Comparison of ENCODE assay signal across 13 cellular contexts in the genomic region with DNA sequence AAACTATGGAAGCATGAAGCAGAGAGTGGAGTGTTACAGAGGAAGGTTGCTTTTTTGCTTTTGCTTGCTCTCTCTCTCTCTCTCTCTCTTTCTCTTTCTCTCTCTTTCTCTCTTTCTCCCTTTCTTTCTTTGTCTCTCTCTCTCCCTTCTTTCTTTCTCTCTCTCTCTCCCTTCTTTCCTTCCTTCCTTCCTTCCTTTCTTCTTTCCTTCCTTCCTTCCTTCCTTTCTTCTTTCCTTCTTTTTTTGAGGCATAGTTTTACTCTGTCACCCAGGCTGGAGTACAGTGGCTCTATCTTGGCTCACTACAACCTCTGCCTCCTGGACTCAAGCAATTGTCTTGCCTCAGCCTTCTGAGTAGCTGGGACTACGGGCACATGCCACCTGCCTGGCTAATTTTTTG. TPM values are rescaled to one million over a fixed set of nuclear protein-coding genes. Genes with fewer than 3 reads are reported as not detected.
A peak's percentile ranks its signal among the peaks of the same experiment; 100 is the strongest.
DNase-seq lines count a peak whose midpoint lies in the region; ATAC-seq, FAIRE-seq and TF ChIP-seq lines count a peak whose summit lies in the region.
"Had no signal": no experiment of that assay in that cellular context is flagged by ENCODE, and none has a peak within 500 bp of the region (broad histone marks: within the 10 kb centered on the region; RNA-seq: fewer than 3 reads in every experiment).

No MANE protein-coding gene starts in this region.

- H3K9ac ChIP-seq in liver (ENCODE audit: low read depth in 1 of 2, low read length in 2 of 2) (peak overlapping the region in 1 of 2 donors; percentile 19), HepG2 (ENCODE audit: insufficient read depth, low read depth, low read length) (no peak overlapping the region), endodermal cell (ENCODE audit: extremely low read depth, low read length, poor library complexity, severe bottlenecking) (no peak overlapping the region)

- no TSS peak for BruUV-seq in HepG2 (replicated peaks; lab: Mats Ljungman, UMichigan)

- H3K27me3 ChIP-seq in liver (ENCODE audit: control insufficient read depth in 4 of 4, insufficient read depth in 4 of 4, low read length in 3 of 4) (no peaks in the 10 kb centered on the region), HepG2 (ENCODE audit: control insufficient read depth in 1 of 2, insufficient read depth in 2 of 2, low read length in 2 of 2) (no peaks in the 10 kb centered on the region), hepatocyte (no peaks in the 10 kb centered on the region), endodermal cell (ENCODE audit: control insufficient read depth, insufficient read depth, low read length, poor library complexity, severe bottlenecking) (no peaks in the 10 kb centered on the region)

- TF ChIP-seq POLR2A in HepG2 (IDR thresholded peaks at IDR 0.05; ENCODE audit: insufficient read depth in 1 of 2, low read depth in 2 of 2, low read length in 2 of 2), result no peak

- H4K20me1 ChIP-seq in HepG2 (ENCODE audit: insufficient read depth, low read length) (no peaks in the 10 kb centered on the region), hepatocyte (ENCODE audit: insufficient read depth, poor library complexity, severe bottlenecking) (no peaks in the 10 kb centered on the region)

- H3K9me3 ChIP-seq in liver (ENCODE audit: control insufficient read depth in 4 of 4, low read length in 3 of 4) (no peaks in the 10 kb centered on the region), HepG2 (ENCODE audit: low read length) (no peaks in the 10 kb centered on the region), hepatocyte (ENCODE audit: low read depth) (no peaks in the 10 kb centered on the region), endodermal cell (ENCODE audit: control insufficient read depth, low read length) (no peaks in the 10 kb centered on the region)

- peaks cover 80% of the 10 kb centered on the region for H3K4me1 Mint-ChIP-seq in activated CD8-positive, alpha-beta T cell treated with anti-CD3 and anti-CD28 coated beads for 36 hours (ENCODE audit: low read depth)
- H3K4me1 Mint-ChIP-seq in memory B cell (peaks cover 69% of the 10 kb centered on the region), endodermal cell (peaks cover 5% of the 10 kb centered on the region), glutamatergic neuron (ENCODE audit: low read depth, unreplicated experiment) (no peaks in the 10 kb centered on the region)

- H3K4me3 ChIP-seq in liver (ENCODE audit: low read depth in 1 of 3, low read length in 3 of 3) (no peak overlapping the region), HepG2 (replicated peaks in 1 of 3; ENCODE audit: insufficient read depth in 1 of 3, low read depth in 2 of 3, low read length in 3 of 3) (no peak overlapping the region), hepatocyte (no peak overlapping the region), endodermal cell (ENCODE audit: low read length) (no peak overlapping the region)

- no peak for ATAC-seq in HepG2
- ATAC-seq in activated CD8-positive, alpha-beta T cell treated with anti-CD3 and anti-CD28 coated beads for 36 hours, result no peak
- no peak for ATAC-seq in memory B cell (ENCODE audit: low read depth)
- ATAC-seq: left ventricle myocardium superior had no signal

- no peak overlapping the region for H3K4me2 ChIP-seq in HepG2 (ENCODE audit: low read depth, low read length)
- no peak overlapping the region for H3K4me2 ChIP-seq in hepatocyte

- H3K27ac ChIP-seq in liver (ENCODE audit: low read depth in 1 of 2, low read length in 2 of 2) (peak overlapping the region; percentile 38 to 71), HepG2 (ENCODE audit: extremely low read length, insufficient read depth, low read length) (no peak overlapping the region), hepatocyte (no peak overlapping the region), endodermal cell (ENCODE audit: low read depth, low read length) (no peak overlapping the region)

- peaks cover 0 to 8% (median 3%) of the 10 kb centered on the region in 4 donors for H3K4me1 ChIP-seq in liver (ENCODE audit: control insufficient read depth in 4 of 4, insufficient read depth in 4 of 4, low read length in 3 of 4)
- H3K4me1 ChIP-seq in HepG2 (ENCODE audit: insufficient read depth, low read length), result peaks cover 19% of the 10 kb centered on the region; the same call in 1 of the 2 replicates
- peaks cover 21% of the 10 kb centered on the region for H3K4me1 ChIP-seq in hepatocyte (ENCODE audit: insufficient read depth)
- H3K4me1 ChIP-seq in endodermal cell (ENCODE audit: control insufficient read depth, insufficient read depth, low read length), result no peaks in the 10 kb centered on the region

- intact Hi-C loops in HepG2 (cut with micrococcal nuclease; ENCODE audit: unreplicated experiment), result no loop called here
- intact Hi-C loops in activated CD8-positive, alpha-beta T cell treated with anti-CD3 and anti-CD28 coated beads for 36 hours (cut with micrococcal nuclease), result loop anchor here (5.0 to 10.0 kb wide), 2 partner anchors 39 to 559 kb away; no protein-coding TSS in a partner anchor

- TF ChIP-seq CTCF in liver (IDR thresholded peaks at IDR 0.05; ENCODE audit: low read depth, low read length, missing input control), result no peak
- no peak for TF ChIP-seq CTCF in HepG2 (CRISPR knock-in tag; IDR thresholded peaks at IDR 0.05)
- no peak for TF ChIP-seq CTCF in activated CD8-positive, alpha-beta T cell treated with anti-CD3 and anti-CD28 coated beads for 36 hours (IDR thresholded peaks at IDR 0.05)
- TF ChIP-seq CTCF in hepatocyte (IDR thresholded peaks at IDR 0.05; ENCODE audit: poor library complexity), result no peak
- TF ChIP-seq CTCF in endodermal cell (conservative IDR thresholded peaks at IDR 0.05), result no peak
- TF ChIP-seq CTCF in glutamatergic neuron (IDR thresholded peaks at IDR 0.05; ENCODE audit: partially characterized antibody, unreplicated experiment), result no peak

- TF ChIP-seq RAD21 in liver (IDR thresholded peaks at IDR 0.05) (no peak), HepG2 (CRISPR knock-in tag; IDR thresholded peaks at IDR 0.05) (no peak)

- no peaks in the 10 kb centered on the region for H3K27me3 Mint-ChIP-seq in activated CD8-positive, alpha-beta T cell treated with anti-CD3 and anti-CD28 coated beads for 36 hours
- H3K27me3 Mint-ChIP-seq in memory B cell, result no peaks in the 10 kb centered on the region
- H3K27me3 Mint-ChIP-seq in endodermal cell (ENCODE audit: insufficient read depth), result no peaks in the 10 kb centered on the region
- no peaks in the 10 kb centered on the region for H3K27me3 Mint-ChIP-seq in glutamatergic neuron (ENCODE audit: unreplicated experiment)

- CTCF ChIA-PET in HepG2 (lab: Yijun Ruan, JAX; ENCODE audit: low intra/inter-chr PET ratio, low total read pairs), result no interaction called here
- CTCF ChIA-PET in activated CD8-positive, alpha-beta T cell treated with anti-CD3 and anti-CD28 coated beads for 36 hours (lab: Charles Lee), result interaction anchor here (1.0 kb wide), 1 partner anchor 106 kb away, joined by 3 read pairs; no protein-coding TSS in a partner anchor

- H2AFZ ChIP-seq in HepG2 (ENCODE audit: low read length), result no peak overlapping the region
- H2AFZ ChIP-seq in hepatocyte, result no peak overlapping the region

- no peak for TF ChIP-seq EP300 in HepG2 (IDR thresholded peaks at IDR 0.05; ENCODE audit: low read depth in 2 of 2, low read length in 2 of 2)
- TF ChIP-seq EP300 in HepG2 (CRISPR knock-in tag; IDR thresholded peaks at IDR 0.05; ENCODE audit: borderline replicate concordance), result no peak

- H3K79me2 ChIP-seq in HepG2 (ENCODE audit: insufficient read depth, low read length) (no peaks in the 10 kb centered on the region), hepatocyte (no peaks in the 10 kb centered on the region)

- POLR2A ChIA-PET in HepG2 (lab: Yijun Ruan, JAX), result no interaction called here
- POLR2A ChIA-PET in activated CD8-positive, alpha-beta T cell treated with anti-CD3 and anti-CD28 coated beads for 36 hours (lab: Charles Lee), result interaction anchor here (0.6 to 1.2 kb wide), 5 partner anchors 8 to 183 kb away, joined by 3 to 8 read pairs (median 3); a partner anchor contains a TSS

- DNase-seq in HepG2 (ENCODE audit: low spot score) (no peak), memory B cell (ENCODE audit: low spot score in 2 of 2) (no peak), hepatocyte (ENCODE audit: low spot score) (no peak), endodermal cell (no peak), glutamatergic neuron (no peak), AG08396 (ENCODE audit: low spot score) (no peak)
- no peak for DNase-seq in activated CD8-positive, alpha-beta T cell treated with anti-CD3 and anti-CD28 coated beads for 36 hours
- DNase-seq: C1 segment of cervical spinal cord, left ventricle myocardium superior had no signal

- H3K36me3 ChIP-seq in liver (ENCODE audit: control insufficient read depth in 4 of 4, insufficient read depth in 3 of 4, low read depth in 1 of 4, low read length in 3 of 4) (no peaks in the 10 kb centered on the region), HepG2 (replicated peaks in 1 of 2; ENCODE audit: control insufficient read depth in 1 of 2, insufficient read depth in 2 of 2, low read length in 2 of 2) (no peaks in the 10 kb centered on the region), hepatocyte (replicated peaks; ENCODE audit: insufficient read depth, low read depth) (no peaks in the 10 kb centered on the region), endodermal cell (ENCODE audit: control insufficient read depth, insufficient read depth, low read length) (no peaks in the 10 kb centered on the region)

- no peaks in the 10 kb centered on the region for H3K9me2 ChIP-seq in hepatocyte (replicated peaks; ENCODE audit: insufficient read depth)

- no peaks in the 10 kb centered on the region for H3K9me3 Mint-ChIP-seq in activated CD8-positive, alpha-beta T cell treated with anti-CD3 and anti-CD28 coated beads for 36 hours
- H3K9me3 Mint-ChIP-seq in memory B cell (no peaks in the 10 kb centered on the region), endodermal cell (no peaks in the 10 kb centered on the region), glutamatergic neuron (ENCODE audit: unreplicated experiment) (no peaks in the 10 kb centered on the region)

- peaks cover 82% of the 10 kb centered on the region for H3K36me3 Mint-ChIP-seq in activated CD8-positive, alpha-beta T cell treated with anti-CD3 and anti-CD28 coated beads for 36 hours (ENCODE audit: low read depth)
- H3K36me3 Mint-ChIP-seq in memory B cell (peaks cover 41% of the 10 kb centered on the region), endodermal cell (ENCODE audit: low read depth) (no peaks in the 10 kb centered on the region), glutamatergic neuron (ENCODE audit: unreplicated experiment) (no peaks in the 10 kb centered on the region)

- WGBS in liver, result 85% methylated on average over 1 of the region's 1 CpG
- 7% methylated on average over 1 of the region's 1 CpG for WGBS in HepG2 (ENCODE audit: low lambda C conversion rate)
- WGBS in hepatocyte (ENCODE audit: low lambda C conversion rate, missing lambda C conversion rate), result 94% methylated on average over 1 of the region's 1 CpG
- 79 to 83% methylated on average over 1 of the region's 1 CpG for WGBS in endodermal cell (ENCODE audit: insufficient coverage in 1 of 2, insufficient read length in 1 of 2), 2 experiments

- peak overlapping the region; percentile 68 for H3K4me3 Mint-ChIP-seq in activated CD8-positive, alpha-beta T cell treated with anti-CD3 and anti-CD28 coated beads for 36 hours
- H3K4me3 Mint-ChIP-seq in memory B cell, result peak overlapping the region; percentile 81
- no peak overlapping the region for H3K4me3 Mint-ChIP-seq in endodermal cell
- H3K4me3 Mint-ChIP-seq in glutamatergic neuron (ENCODE audit: unreplicated experiment), result no peak overlapping the region

- peak overlapping the region; percentile 97 for H3K27ac Mint-ChIP-seq in activated CD8-positive, alpha-beta T cell treated with anti-CD3 and anti-CD28 coated beads for 36 hours
- H3K27ac Mint-ChIP-seq in memory B cell (peak overlapping the region; percentile 99), endodermal cell (no peak overlapping the region), glutamatergic neuron (ENCODE audit: unreplicated experiment) (no peak overlapping the region)

- in situ Hi-C loops in HepG2 (cut with HindIII; ENCODE audit: extremely low pct_ligation_motif_present, low pct_unique_long_range_greater_than_20kb), result no loop called here

- FAIRE-seq in HepG2 (lab: Jason Lieb, UNC), result no peak
- FAIRE-seq: H54 had no signal

RNA-seq across cellular contexts. Expression of gene ARHGDIB, which starts 7.6 kb away (rescaled TPM):
- total RNA-seq in liver (10 to 100 TPM; 37.6 to 66.9 TPM), HepG2 (2016; rRNA removed; fragmentation: Illumina TruSeq; extraction: Trizol) (0.11 and 0.28 TPM in 2 replicates), hepatocyte (13.3 and 20.4 TPM in 2 replicates), endodermal cell (under 1 TPM; 0.66 to 0.95 TPM), glutamatergic neuron (ENCODE audit: unreplicated experiment) (not detected)
- polyA plus RNA-seq in liver (10 to 100 TPM; 36.3 to 57.4 TPM), HepG2 (2011; rRNA removed) (0.87 and 0.88 TPM in 2 replicates), hepatocyte (14.2 and 24.5 TPM in 2 replicates)
- total RNA-seq in HepG2 (2016; cell fraction: cytosol; rRNA removed; fragmentation: Illumina TruSeq; extraction: Trizol; ENCODE audit: low read depth), result not detected in 2 replicates
- 0.30 and 0.48 TPM in 2 replicates for total RNA-seq in HepG2 (2016; cell fraction: insoluble cytoplasmic fraction; rRNA removed; fragmentation: Illumina TruSeq; extraction: Trizol)
- 0.17 TPM in 1 of 2 replicates, not detected in the other for total RNA-seq in HepG2 (2016; cell fraction: membrane; rRNA removed; fragmentation: Illumina TruSeq; extraction: Trizol)
- total RNA-seq in HepG2 (2016; cell fraction: nucleus; rRNA removed; fragmentation: Illumina TruSeq; extraction: Trizol), result not detected in 2 replicates
- 0.55 and 1.0 TPM in 2 replicates for polyA plus RNA-seq in HepG2 (2011; cell fraction: cytosol; rRNA removed)
- 0.52 and 0.53 TPM in 2 replicates for polyA plus RNA-seq in HepG2 (2011; cell fraction: nucleus; rRNA removed)
- polyA plus RNA-seq in HepG2 (2012), result 0.36 TPM in 1 of 2 replicates, not detected in the other
- not detected in 2 replicates for polyA plus RNA-seq in HepG2 (2016; cell fraction: cytosol; fragmentation: Illumina TruSeq; extraction: Trizol; ENCODE audit: low read depth)
- polyA plus RNA-seq in HepG2 (2016; cell fraction: insoluble cytoplasmic fraction; fragmentation: Illumina TruSeq; extraction: Trizol; ENCODE audit: low read depth), result 0.28 and 0.43 TPM in 2 replicates
- 0.27 and 0.32 TPM in 2 replicates for polyA plus RNA-seq in HepG2 (2016; cell fraction: membrane; fragmentation: Illumina TruSeq; extraction: Trizol; ENCODE audit: low read depth)
- polyA plus RNA-seq in HepG2 (2016; cell fraction: nucleus; fragmentation: Illumina TruSeq; extraction: Trizol; ENCODE audit: insufficient read depth, low read depth), result 0.47 TPM in 1 of 2 replicates, not detected in the other
- 4.0 and 4.8 TPM in 2 replicates for polyA minus RNA-seq in HepG2 (2011; rRNA and poly(A)+ RNA removed; ENCODE audit: low replicate concordance)
- not detected in 2 replicates for polyA minus RNA-seq in HepG2 (2011; cell fraction: cytosol; rRNA and poly(A)+ RNA removed)
- 0.62 TPM in 1 of 2 replicates, not detected in the other for polyA minus RNA-seq in HepG2 (2011; cell fraction: nucleus; rRNA and poly(A)+ RNA removed)
- total RNA-seq in activated CD8-positive, alpha-beta T cell treated with anti-CD3 and anti-CD28 coated beads for 36 hours, result 100 to 1,000 TPM; 765 to 771 TPM
- polyA plus RNA-seq in endodermal cell (2013, experiment 1 of 2), result 3.0 TPM
- polyA plus RNA-seq in endodermal cell (2013, experiment 2 of 2), result 2.3 TPM

RNA-seq across cellular contexts. Expression of gene ERP27, which starts 15.4 kb away (rescaled TPM):
- total RNA-seq in liver (1 to 10 TPM in 1 of 2 donors, under 1 TPM in 1; 0.59 to 5.8 TPM), HepG2 (2016; rRNA removed; fragmentation: Illumina TruSeq; extraction: Trizol) (5.1 and 6.6 TPM in 2 replicates), hepatocyte (48.0 and 49.7 TPM in 2 replicates), endodermal cell (under 1 TPM; 0.15 to 0.22 TPM), glutamatergic neuron (ENCODE audit: unreplicated experiment) (not detected)
- polyA plus RNA-seq in liver (under 1 TPM; 0.14 to 0.43 TPM), HepG2 (2011; rRNA removed) (1.6 and 1.8 TPM in 2 replicates), hepatocyte (53.7 and 60.0 TPM in 2 replicates)
- total RNA-seq in HepG2 (2016; cell fraction: cytosol; rRNA removed; fragmentation: Illumina TruSeq; extraction: Trizol; ENCODE audit: low read depth), result 1.5 and 2.2 TPM in 2 replicates
- total RNA-seq in HepG2 (2016; cell fraction: insoluble cytoplasmic fraction; rRNA removed; fragmentation: Illumina TruSeq; extraction: Trizol), result 4.6 and 8.4 TPM in 2 replicates
- total RNA-seq in HepG2 (2016; cell fraction: membrane; rRNA removed; fragmentation: Illumina TruSeq; extraction: Trizol), result 3.1 and 3.6 TPM in 2 replicates
- 7.5 and 8.3 TPM in 2 replicates for total RNA-seq in HepG2 (2016; cell fraction: nucleus; rRNA removed; fragmentation: Illumina TruSeq; extraction: Trizol)
- 1.2 and 1.8 TPM in 2 replicates for polyA plus RNA-seq in HepG2 (2011; cell fraction: cytosol; rRNA removed)
- polyA plus RNA-seq in HepG2 (2011; cell fraction: nucleus; rRNA removed), result 0.34 and 0.36 TPM in 2 replicates
- 0.33 and 0.59 TPM in 2 replicates for polyA plus RNA-seq in HepG2 (2012)
- 2.1 and 3.6 TPM in 2 replicates for polyA plus RNA-seq in HepG2 (2016; cell fraction: cytosol; fragmentation: Illumina TruSeq; extraction: Trizol; ENCODE audit: low read depth)
- 5.1 and 6.0 TPM in 2 replicates for polyA plus RNA-seq in HepG2 (2016; cell fraction: insoluble cytoplasmic fraction; fragmentation: Illumina TruSeq; extraction: Trizol; ENCODE audit: low read depth)
- 2.4 and 3.7 TPM in 2 replicates for polyA plus RNA-seq in HepG2 (2016; cell fraction: membrane; fragmentation: Illumina TruSeq; extraction: Trizol; ENCODE audit: low read depth)
- polyA plus RNA-seq in HepG2 (2016; cell fraction: nucleus; fragmentation: Illumina TruSeq; extraction: Trizol; ENCODE audit: insufficient read depth, low read depth), result 11.6 and 13.9 TPM in 2 replicates
- polyA minus RNA-seq in HepG2 (2011; rRNA and poly(A)+ RNA removed; ENCODE audit: low replicate concordance), result 0.92 TPM in 1 of 2 replicates, not detected in the other
- polyA minus RNA-seq in HepG2 (2011; cell fraction: cytosol; rRNA and poly(A)+ RNA removed), result 0.35 and 0.59 TPM in 2 replicates
- polyA minus RNA-seq in HepG2 (2011; cell fraction: nucleus; rRNA and poly(A)+ RNA removed), result 0.52 and 0.87 TPM in 2 replicates
- total RNA-seq in activated CD8-positive, alpha-beta T cell treated with anti-CD3 and anti-CD28 coated beads for 36 hours, result 1 to 10 TPM; 2.3 to 3.4 TPM
- 0.11 TPM for polyA plus RNA-seq in endodermal cell (2013, experiment 1 of 2)
- not detected for polyA plus RNA-seq in endodermal cell (2013, experiment 2 of 2)

RNA-seq across cellular contexts. Expression of gene PDE6H, which starts 19.1 kb away (rescaled TPM):
- total RNA-seq in liver (not detected), HepG2 (2016; rRNA removed; fragmentation: Illumina TruSeq; extraction: Trizol) (not detected in 2 replicates), hepatocyte (not detected in 2 replicates), endodermal cell (not detected), glutamatergic neuron (ENCODE audit: unreplicated experiment) (not detected)
- polyA plus RNA-seq in liver (not detected), HepG2 (2011; rRNA removed) (not detected in 2 replicates), hepatocyte (not detected in 2 replicates)
- not detected in 2 replicates for total RNA-seq in HepG2 (2016; cell fraction: cytosol; rRNA removed; fragmentation: Illumina TruSeq; extraction: Trizol; ENCODE audit: low read depth)
- not detected in 2 replicates for total RNA-seq in HepG2 (2016; cell fraction: insoluble cytoplasmic fraction; rRNA removed; fragmentation: Illumina TruSeq; extraction: Trizol)
- not detected in 2 replicates for total RNA-seq in HepG2 (2016; cell fraction: membrane; rRNA removed; fragmentation: Illumina TruSeq; extraction: Trizol)
- total RNA-seq in HepG2 (2016; cell fraction: nucleus; rRNA removed; fragmentation: Illumina TruSeq; extraction: Trizol), result not detected in 2 replicates
- not detected in 2 replicates for polyA plus RNA-seq in HepG2 (2011; cell fraction: cytosol; rRNA removed)
- not detected in 2 replicates for polyA plus RNA-seq in HepG2 (2011; cell fraction: nucleus; rRNA removed)
- not detected in 2 replicates for polyA plus RNA-seq in HepG2 (2012)
- not detected in 2 replicates for polyA plus RNA-seq in HepG2 (2016; cell fraction: cytosol; fragmentation: Illumina TruSeq; extraction: Trizol; ENCODE audit: low read depth)
- polyA plus RNA-seq in HepG2 (2016; cell fraction: insoluble cytoplasmic fraction; fragmentation: Illumina TruSeq; extraction: Trizol; ENCODE audit: low read depth), result not detected in 2 replicates
- not detected in 2 replicates for polyA plus RNA-seq in HepG2 (2016; cell fraction: membrane; fragmentation: Illumina TruSeq; extraction: Trizol; ENCODE audit: low read depth)
- polyA plus RNA-seq in HepG2 (2016; cell fraction: nucleus; fragmentation: Illumina TruSeq; extraction: Trizol; ENCODE audit: insufficient read depth, low read depth), result not detected in 2 replicates
- polyA minus RNA-seq in HepG2 (2011; rRNA and poly(A)+ RNA removed; ENCODE audit: low replicate concordance), result not detected in 2 replicates
- polyA minus RNA-seq in HepG2 (2011; cell fraction: cytosol; rRNA and poly(A)+ RNA removed), result not detected in 2 replicates
- not detected in 2 replicates for polyA minus RNA-seq in HepG2 (2011; cell fraction: nucleus; rRNA and poly(A)+ RNA removed)
- not detected for total RNA-seq in activated CD8-positive, alpha-beta T cell treated with anti-CD3 and anti-CD28 coated beads for 36 hours
- not detected for polyA plus RNA-seq in endodermal cell (2013, experiment 1 of 2)
- polyA plus RNA-seq in endodermal cell (2013, experiment 2 of 2), result not detected
- total RNA-seq: dermis microvascular lymphatic vessel endothelial cell, left ventricle myocardium superior, urinary bladder had no signal
- polyA plus RNA-seq: urinary bladder had no signal

Comparison
In these comparisons a context has a peak if more than half of its experiments do, and no peak if none do; other contexts are left out.
1. H3K27ac ChIP-seq: peak in liver (2 of 2); none in HepG2 (single experiment), hepatocyte (single experiment) and endodermal cell (single experiment).
2. H3K27ac Mint-ChIP-seq: peak in activated CD8-positive, alpha-beta T cell treated with anti-CD3 and anti-CD28 coated beads for 36 hours (single experiment) and memory B cell (single experiment); none in endodermal cell (single experiment) and glutamatergic neuron (single experiment).
3. H3K4me3 Mint-ChIP-seq: peak in activated CD8-positive, alpha-beta T cell treated with anti-CD3 and anti-CD28 coated beads for 36 hours (single experiment) and memory B cell (single experiment); none in endodermal cell (single experiment) and glutamatergic neuron (single experiment).
4. RNA of gene ARHGDIB, which starts 7.6 kb away (total RNA-seq): 765 to 771 TPM in activated CD8-positive, alpha-beta T cell treated with anti-CD3 and anti-CD28 coated beads for 36 hours; 37.6 to 66.9 TPM in liver, 13.3 to 20.4 TPM in hepatocyte, 0.66 to 0.95 TPM in endodermal cell, not detected in glutamatergic neuron (single experiment) and 0.11 to 0.48 TPM in HepG2; every median in the first group is over 10 times any median in the second.